ENCODE assay signal across 1 cellular context in the genomic region with DNA sequence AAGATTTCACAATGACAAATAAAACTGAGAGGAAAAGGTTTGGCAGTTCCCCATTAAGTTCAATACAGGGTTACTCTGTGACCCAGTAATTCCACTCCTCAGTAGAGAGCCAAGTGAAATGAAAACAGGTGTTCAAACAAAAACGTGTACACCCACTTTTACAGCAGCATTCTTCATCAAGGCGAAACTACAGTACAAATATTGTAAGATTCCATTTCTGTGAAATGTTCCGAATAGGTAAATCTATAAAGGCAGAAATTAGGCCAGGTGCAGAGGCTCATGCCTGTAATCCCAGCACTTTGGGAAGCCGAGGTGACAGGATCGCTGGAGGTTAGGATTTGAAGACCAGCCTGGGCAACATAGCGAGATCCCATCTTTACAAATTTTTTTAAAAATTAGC.
TF ChIP-seq lines count a peak whose summit lies in the region.

No MANE protein-coding gene starts in this region.

TF ChIP-seq in H1, 55 proteins besides CTCF, POLR2A, EP300 and RAD21:
- TF ChIP-seq TAF7 (optimal IDR thresholded peaks at IDR 0.05; ENCODE audit: borderline replicate concordance, low read depth, low read length) (no peak), SRF (IDR thresholded peaks at IDR 0.05; ENCODE audit: low read depth, low read length) (no peak), SP4 (IDR thresholded peaks at IDR 0.05; ENCODE audit: low read length) (no peak), E2F6 (IDR thresholded peaks at IDR 0.05) (no peak), TBP (IDR thresholded peaks at IDR 0.05; ENCODE audit: low read depth, low read length) (no peak), GTF2F1 (IDR thresholded peaks at IDR 0.05; ENCODE audit: borderline replicate concordance, low read depth, low read length) (no peak), NANOG (IDR thresholded peaks at IDR 0.05; ENCODE audit: insufficient read depth, low read depth, low read length, poor library complexity, severe bottlenecking) (no peak), CBX8 (IDR thresholded peaks at IDR 0.05; ENCODE audit: borderline replicate concordance, low read depth, low read length) (no peak), SIRT6 (IDR thresholded peaks at IDR 0.05; ENCODE audit: low read length) (no peak), CHD2 (IDR thresholded peaks at IDR 0.05; ENCODE audit: low read length) (no peak), SP2 (IDR thresholded peaks at IDR 0.05; ENCODE audit: low read length) (no peak), RBBP5 (IDR thresholded peaks at IDR 0.05; ENCODE audit: borderline replicate concordance, low read depth, low read length) (no peak), TEAD4 (IDR thresholded peaks at IDR 0.05; ENCODE audit: low read depth, low read length) (no peak), CEBPB (IDR thresholded peaks at IDR 0.05; ENCODE audit: low read depth, low read length) (no peak), ASH2L (IDR thresholded peaks at IDR 0.05; ENCODE audit: low read length) (no peak), BACH1 (IDR thresholded peaks at IDR 0.05; ENCODE audit: low read length) (no peak), ZNF274 (IDR thresholded peaks at IDR 0.05; ENCODE audit: borderline replicate concordance, extremely low read depth, low read length) (no peak)
TF ChIP-seq in H1: peak in this region for 0.
